Comparison of ENCODE assay signal across 1 cellular context in the genomic region with DNA sequence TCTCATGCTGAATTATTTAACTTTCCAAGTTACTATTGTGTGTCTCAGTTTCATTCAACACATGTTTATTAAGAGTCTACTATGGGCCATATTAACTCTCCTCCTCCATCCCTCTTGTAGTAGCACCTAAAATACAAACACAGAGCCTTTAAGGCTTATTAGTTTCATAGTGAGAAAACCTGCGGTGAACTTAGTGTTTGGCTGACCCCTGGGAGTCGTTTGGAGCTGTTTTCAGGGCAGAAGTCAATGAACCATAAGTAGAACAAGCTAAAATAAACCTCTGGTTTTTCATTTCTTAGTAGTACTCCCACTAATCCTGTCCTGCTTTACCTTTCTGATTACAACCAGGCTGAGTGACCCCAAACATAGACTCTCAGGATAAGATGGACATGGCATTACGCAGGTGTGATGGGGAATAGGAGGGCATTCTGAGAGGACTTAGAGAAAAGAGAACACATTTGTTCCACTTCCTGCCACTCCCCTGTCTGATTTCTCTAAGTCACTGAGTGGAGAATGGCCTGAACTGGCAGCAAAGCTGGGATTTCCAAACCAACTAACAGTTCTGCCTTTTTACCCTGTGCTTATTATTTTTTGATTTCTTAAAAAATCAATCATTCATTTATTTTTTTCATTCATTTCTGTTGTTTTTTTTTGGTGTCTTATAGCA.
TF ChIP-seq lines count a peak whose summit lies in the region.

No MANE protein-coding gene starts in this region.

TF ChIP-seq in GM12878, 131 proteins besides CTCF, POLR2A, EP300 and RAD21 (continued from another document):
- TF ChIP-seq, protein P1, sequence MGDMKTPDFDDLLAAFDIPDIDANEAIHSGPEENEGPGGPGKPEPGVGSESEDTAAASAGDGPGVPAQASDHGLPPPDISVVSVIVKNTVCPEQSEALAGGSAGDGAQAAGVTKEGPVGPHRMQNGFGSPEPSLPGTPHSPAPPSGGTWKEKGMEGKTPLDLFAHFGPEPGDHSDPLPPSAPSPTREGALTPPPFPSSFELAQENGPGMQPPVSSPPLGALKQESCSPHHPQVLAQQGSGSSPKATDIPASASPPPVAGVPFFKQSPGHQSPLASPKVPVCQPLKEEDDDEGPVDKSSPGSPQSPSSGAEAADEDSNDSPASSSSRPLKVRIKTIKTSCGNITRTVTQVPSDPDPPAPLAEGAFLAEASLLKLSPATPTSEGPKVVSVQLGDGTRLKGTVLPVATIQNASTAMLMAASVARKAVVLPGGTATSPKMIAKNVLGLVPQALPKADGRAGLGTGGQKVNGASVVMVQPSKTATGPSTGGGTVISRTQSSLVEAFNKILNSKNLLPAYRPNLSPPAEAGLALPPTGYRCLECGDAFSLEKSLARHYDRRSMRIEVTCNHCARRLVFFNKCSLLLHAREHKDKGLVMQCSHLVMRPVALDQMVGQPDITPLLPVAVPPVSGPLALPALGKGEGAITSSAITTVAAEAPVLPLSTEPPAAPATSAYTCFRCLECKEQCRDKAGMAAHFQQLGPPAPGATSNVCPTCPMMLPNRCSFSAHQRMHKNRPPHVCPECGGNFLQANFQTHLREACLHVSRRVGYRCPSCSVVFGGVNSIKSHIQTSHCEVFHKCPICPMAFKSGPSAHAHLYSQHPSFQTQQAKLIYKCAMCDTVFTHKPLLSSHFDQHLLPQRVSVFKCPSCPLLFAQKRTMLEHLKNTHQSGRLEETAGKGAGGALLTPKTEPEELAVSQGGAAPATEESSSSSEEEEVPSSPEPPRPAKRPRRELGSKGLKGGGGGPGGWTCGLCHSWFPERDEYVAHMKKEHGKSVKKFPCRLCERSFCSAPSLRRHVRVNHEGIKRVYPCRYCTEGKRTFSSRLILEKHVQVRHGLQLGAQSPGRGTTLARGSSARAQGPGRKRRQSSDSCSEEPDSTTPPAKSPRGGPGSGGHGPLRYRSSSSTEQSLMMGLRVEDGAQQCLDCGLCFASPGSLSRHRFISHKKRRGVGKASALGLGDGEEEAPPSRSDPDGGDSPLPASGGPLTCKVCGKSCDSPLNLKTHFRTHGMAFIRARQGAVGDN (IDR thresholded peaks at IDR 0.05), result 0 out of 2 replicates have a peak, but pooled peaks have one; percentile 41
- TF ChIP-seq RELB (IDR thresholded peaks at IDR 0.05; ENCODE audit: low read depth) (no peak), NR2F1 (conservative IDR thresholded peaks at IDR 0.05) (peak; percentile 89), GATAD2B (conservative IDR thresholded peaks at IDR 0.05; ENCODE audit: low read depth) (0 out of 2 replicates have a peak, but pooled peaks have one; percentile 20), PAX5 (IDR thresholded peaks at IDR 0.05; ENCODE audit: borderline replicate concordance, low read depth, low read length) (peak; percentile 47; the same call in 1 of the 2 replicates), MEF2B (IDR thresholded peaks at IDR 0.05; ENCODE audit: partially characterized antibody, poor library complexity, severe bottlenecking) (peak; percentile 84), LARP7 (IDR thresholded peaks at IDR 0.05) (no peak), MTA2 (IDR thresholded peaks at IDR 0.05; ENCODE audit: low read depth) (peak; percentile 59; the same call in 1 of the 2 replicates), IKZF1 (conservative IDR thresholded peaks at IDR 0.05) (peak; percentile 43), NRF1 (conservative IDR thresholded peaks at IDR 0.05; ENCODE audit: low read depth, low read length) (no peak), SMARCA5 (IDR thresholded peaks at IDR 0.05) (0 out of 2 replicates have a peak, but pooled peaks have one; percentile 38), IKZF2 (IDR thresholded peaks at IDR 0.05) (peak; percentile 34 to 47; a peak in 2 of 4 replicates)
